In the genomic region with DNA sequence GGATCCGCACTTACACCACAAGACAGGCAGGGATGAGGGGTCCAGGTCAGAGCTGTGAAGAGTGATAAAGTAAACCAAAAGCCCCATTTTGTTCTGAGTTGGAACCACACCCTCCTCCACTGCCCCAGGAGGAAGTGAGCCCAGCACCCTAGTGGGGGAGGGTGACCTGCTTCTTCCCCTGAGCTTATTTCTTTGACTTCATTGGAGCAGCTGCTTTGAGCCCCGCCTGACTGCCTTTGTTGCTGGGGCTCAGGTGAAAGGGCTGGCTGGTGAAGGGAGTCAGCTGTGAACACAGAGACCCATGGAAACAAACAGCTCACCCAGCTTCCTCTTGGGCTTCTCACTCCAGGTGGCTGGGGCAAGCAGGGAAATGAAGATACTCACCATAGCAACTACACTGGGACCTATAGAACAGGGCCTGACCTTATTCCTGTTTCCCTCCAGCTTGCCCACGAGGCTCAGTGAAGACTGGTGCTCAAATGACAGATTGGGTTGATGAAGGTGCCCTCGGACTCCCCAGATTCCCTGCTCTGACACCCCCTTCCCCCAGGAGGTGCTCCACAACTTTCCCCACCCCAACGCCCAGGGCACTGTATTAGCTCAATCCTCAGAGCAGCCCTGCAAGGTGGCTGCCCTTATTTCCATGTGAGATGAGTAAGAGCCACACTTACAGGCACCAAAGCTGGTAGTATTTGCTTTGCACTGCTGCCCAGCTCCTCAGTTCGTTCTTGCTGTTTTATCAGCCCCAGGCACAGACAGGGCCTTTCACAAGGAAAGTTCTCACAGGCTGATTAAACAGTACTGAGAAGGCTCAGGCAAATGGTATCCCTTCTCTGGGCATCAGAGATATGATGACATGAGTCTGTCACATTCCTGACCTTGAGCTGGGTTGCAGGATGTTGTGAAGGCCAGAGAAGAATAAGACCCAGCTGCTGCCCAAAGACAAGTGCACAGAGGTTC, we compare ENCODE assay signal across 8 cellular contexts. TPM values are rescaled to one million over a fixed set of nuclear protein-coding genes. Genes with fewer than 3 reads are reported as not detected.
DNase-seq lines count a peak whose midpoint lies in the region; ATAC-seq and TF ChIP-seq lines count a peak whose summit lies in the region.

No MANE protein-coding gene starts in this region.

- no peak for TF ChIP-seq CTCF in OCI-LY1 (IDR thresholded peaks at IDR 0.05; ENCODE audit: low read length)

- H3K9me3 Mint-ChIP-seq in activated T-helper 2 cell treated with anti-CD3 and anti-CD28 coated beads, Interferon-gamma antibody, Interleukin-2, Interleukin-4, amounts not matched to agents 10 μg/mL and 5 μg/mL and 100 μg/mL, durations not matched to agents 14 hours and 24 hours and 36 hours, result no peaks in the 10 kb centered on the region

- H3K4me1 ChIP-seq in OCI-LY1 (ENCODE audit: insufficient read depth, low read length, severe bottlenecking) (peaks cover 74% of the 10 kb centered on the region), iPS-20b (ENCODE audit: insufficient read depth, low read length) (peaks cover 23% of the 10 kb centered on the region; the same call in 1 of the 2 replicates)

- peak overlapping the region; percentile 99 for H3K4me2 ChIP-seq in OCI-LY1 (ENCODE audit: low read length)

- no peak overlapping the region for H2AFZ ChIP-seq in OCI-LY1 (ENCODE audit: low read length)

- H3K4me3 ChIP-seq in OCI-LY1 (ENCODE audit: low read depth, low read length, poor library complexity, severe bottlenecking) (peak overlapping the region; percentile 90), iPS-20b (ENCODE audit: low read length) (peak overlapping the region; percentile 98; the same call in 1 of the 2 replicates)

- H3K36me3 Mint-ChIP-seq in activated T-helper 2 cell treated with anti-CD3 and anti-CD28 coated beads, Interferon-gamma antibody, Interleukin-2, Interleukin-4, amounts not matched to agents 10 μg/mL and 5 μg/mL and 100 μg/mL, durations not matched to agents 14 hours and 24 hours and 36 hours (ENCODE audit: low read depth), result peaks cover 73% of the 10 kb centered on the region

- peaks cover 20% of the 10 kb centered on the region for H3F3A ChIP-seq in OCI-LY1 (ENCODE audit: insufficient read depth, low read length)

- no peaks in the 10 kb centered on the region for H4K20me1 ChIP-seq in OCI-LY1 (ENCODE audit: insufficient read depth, low read length)

- intact Hi-C loops in activated T-helper 2 cell treated with anti-CD3 and anti-CD28 coated beads, Interferon-gamma antibody, Interleukin-2, Interleukin-4, amounts not matched to agents 10 μg/mL and 5 μg/mL and 100 μg/mL, durations not matched to agents 14 hours and 24 hours and 36 hours (cut with micrococcal nuclease), result loop anchor here (5.0 kb wide), 2 partner anchors 193 to 417 kb away; a partner anchor contains a TSS

- H3K9me2 ChIP-seq in OCI-LY1 (ENCODE audit: low read depth, low read length), result no peaks in the 10 kb centered on the region

- H3K4me3 Mint-ChIP-seq in activated T-helper 2 cell treated with anti-CD3 and anti-CD28 coated beads, Interferon-gamma antibody, Interleukin-2, Interleukin-4, amounts not matched to agents 10 μg/mL and 5 μg/mL and 100 μg/mL, durations not matched to agents 14 hours and 24 hours and 36 hours (ENCODE audit: low read depth), result peak overlapping the region; percentile 100

- ATAC-seq in HG03139 (IDR thresholded peaks at IDR 0.05; ENCODE audit: unreplicated experiment), result peak; percentile 40

- H3K9ac ChIP-seq in OCI-LY1 (ENCODE audit: low read length), result peak overlapping the region; percentile 92
- no peak overlapping the region for H3K9ac ChIP-seq in iPS-20b (ENCODE audit: low read depth, low read length)

- H3K27me3 ChIP-seq in OCI-LY1 (ENCODE audit: insufficient read depth, low read length) (no peaks in the 10 kb centered on the region), iPS-20b (ENCODE audit: insufficient read depth, low read length) (no peaks in the 10 kb centered on the region)

- H3K9me3 ChIP-seq in OCI-LY1 (ENCODE audit: low read length), result no peaks in the 10 kb centered on the region
- no peaks in the 10 kb centered on the region for H3K9me3 ChIP-seq in iPS-20b (ENCODE audit: insufficient read depth, low read depth, low read length)

- H3K36me3 ChIP-seq in OCI-LY1 (ENCODE audit: insufficient read depth, low read length) (peaks cover 71% of the 10 kb centered on the region), iPS-20b (ENCODE audit: insufficient read depth, low read depth, low read length) (peaks cover 60% of the 10 kb centered on the region)

- H3K27ac ChIP-seq in OCI-LY1 (ENCODE audit: low read depth, low read length, poor library complexity, severe bottlenecking) (peak overlapping the region; percentile 98), iPS-20b (ENCODE audit: low read length) (no peak overlapping the region)

- no peaks in the 10 kb centered on the region for H3K27me3 Mint-ChIP-seq in activated T-helper 2 cell treated with anti-CD3 and anti-CD28 coated beads, Interferon-gamma antibody, Interleukin-2, Interleukin-4, amounts not matched to agents 10 μg/mL and 5 μg/mL and 100 μg/mL, durations not matched to agents 14 hours and 24 hours and 36 hours (ENCODE audit: low read depth)

- H3K4me1 Mint-ChIP-seq in activated T-helper 2 cell treated with anti-CD3 and anti-CD28 coated beads, Interferon-gamma antibody, Interleukin-2, Interleukin-4, amounts not matched to agents 10 μg/mL and 5 μg/mL and 100 μg/mL, durations not matched to agents 14 hours and 24 hours and 36 hours (ENCODE audit: low read depth), result peaks cover 52% of the 10 kb centered on the region

- DNase-seq in activated gamma-delta T cell treated with Interleukin-2 at 50 U/mL for 16 hours (peak; percentile 83), activated gamma-delta T cell (lab: John Stamatoyannopoulos, UW) (no peak), DMS79 (lab: John Stamatoyannopoulos, UW) (no peak)
- peak; percentile 81 for DNase-seq in activated T-helper 2 cell treated with anti-CD3 and anti-CD28 coated beads, Interferon-gamma antibody, Interleukin-2, Interleukin-4, amounts not matched to agents 10 μg/mL and 5 μg/mL and 100 μg/mL, durations not matched to agents 14 hours and 24 hours and 36 hours (ENCODE audit: low spot score)
- peak; percentile 52 to 78 for DNase-seq in stimulated activated CD4-positive, alpha-beta T cell treated with anti-CD3 and anti-CD28 coated beads, Interleukin-4, amount 100 ng/mL, for 4 hours

- peak overlapping the region; percentile 98 for H3K27ac Mint-ChIP-seq in activated T-helper 2 cell treated with anti-CD3 and anti-CD28 coated beads, Interferon-gamma antibody, Interleukin-2, Interleukin-4, amounts not matched to agents 10 μg/mL and 5 μg/mL and 100 μg/mL, durations not matched to agents 14 hours and 24 hours and 36 hours

- H3K79me2 ChIP-seq in OCI-LY1 (ENCODE audit: insufficient read depth, low read length), result peaks cover 13% of the 10 kb centered on the region

RNA-seq across cellular contexts. Expression of a gene that starts 2.4 kb away (rescaled TPM):
- total RNA-seq in activated T-helper 2 cell treated with anti-CD3 and anti-CD28 coated beads, Interferon-gamma antibody, Interleukin-2, Interleukin-4, amounts not matched to agents 10 μg/mL and 5 μg/mL and 100 μg/mL, durations not matched to agents 14 hours and 24 hours and 36 hours, result 429 and 437 TPM in 2 replicates

RNA-seq across cellular contexts. Expression of a gene that starts 28.6 kb away (rescaled TPM):
- 2.0 and 2.6 TPM in 2 replicates for total RNA-seq in activated T-helper 2 cell treated with anti-CD3 and anti-CD28 coated beads, Interferon-gamma antibody, Interleukin-2, Interleukin-4, amounts not matched to agents 10 μg/mL and 5 μg/mL and 100 μg/mL, durations not matched to agents 14 hours and 24 hours and 36 hours

RNA-seq across cellular contexts. Expression of a gene that starts 29.5 kb away (rescaled TPM):
- total RNA-seq in activated T-helper 2 cell treated with anti-CD3 and anti-CD28 coated beads, Interferon-gamma antibody, Interleukin-2, Interleukin-4, amounts not matched to agents 10 μg/mL and 5 μg/mL and 100 μg/mL, durations not matched to agents 14 hours and 24 hours and 36 hours, result 0.44 and 0.52 TPM in 2 replicates

Comparison
In these comparisons a context has a peak if more than half of its experiments do, and no peak if none do; other contexts are left out.
1. DNase-seq: peak in activated gamma-delta T cell treated with Interleukin-2 at 50 U/mL for 16 hours (single experiment), activated T-helper 2 cell treated with anti-CD3 and anti-CD28 coated beads, Interferon-gamma antibody, Interleukin-2, Interleukin-4, amounts not matched to agents 10 μg/mL and 5 μg/mL and 100 μg/mL, durations not matched to agents 14 hours and 24 hours and 36 hours (single experiment) and stimulated activated CD4-positive, alpha-beta T cell treated with anti-CD3 and anti-CD28 coated beads, Interleukin-4, amount 100 ng/mL, for 4 hours (2 of 2); none in activated gamma-delta T cell (single experiment) and DMS79 (single experiment).